In the genomic region with DNA sequence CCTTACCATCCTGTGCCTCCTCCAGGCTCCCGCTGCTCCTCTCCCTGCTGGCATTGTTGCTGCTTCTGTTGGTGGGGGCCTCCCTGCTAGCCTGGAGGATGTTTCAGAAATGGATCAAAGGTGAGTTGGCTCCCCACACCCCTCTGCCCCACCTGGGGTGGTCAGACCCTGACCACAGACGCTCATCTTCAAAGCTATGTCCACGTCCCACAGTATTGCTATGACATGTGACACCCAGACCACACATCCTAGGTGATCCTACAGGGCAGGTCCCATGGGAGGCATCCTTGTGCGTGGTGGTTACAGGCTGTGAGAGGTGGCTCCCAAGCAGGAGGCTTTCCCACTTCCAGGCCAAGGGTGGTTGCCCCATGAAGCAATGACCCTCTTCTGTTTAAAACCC, we compare ENCODE assay signal across 17 cellular contexts. TPM values are rescaled to one million over a fixed set of nuclear protein-coding genes. Genes with fewer than 3 reads are reported as not detected.
"Had no signal": no experiment of that assay in that cellular context is flagged by ENCODE, and none has a peak within 500 bp of the region (broad histone marks: within the 10 kb centered on the region; RNA-seq: fewer than 3 reads in every experiment).

No MANE protein-coding gene starts in this region.

- DNase-seq: activated effector memory CD4-positive, alpha-beta T cell treated with anti-CD3 and anti-CD28 coated beads, Interleukin-2, amount 50 U/mL, for 16 hours; activated T-cell treated with anti-CD3 and anti-CD28 coated beads, Interleukin-2, amount 50 U/mL, for 24 hours; hypothalamus; kidney glomerular epithelial cell; mesendoderm; right lobe of liver had no signal

- H3K4me3 Mint-ChIP-seq: activated T-cell treated with anti-CD3 and anti-CD28 coated beads, Interleukin-2, amount 50 U/mL, for 24 hours had no signal

- H3K36me3 ChIP-seq: esophagus muscularis mucosa, right lobe of liver, thoracic aorta had no signal

- H3K27ac ChIP-seq: esophagus muscularis mucosa, thoracic aorta had no signal

- H3K4me3 ChIP-seq: esophagus muscularis mucosa, right lobe of liver, smooth muscle cell, thoracic aorta had no signal

- ATAC-seq: activated naive CD4-positive, alpha-beta T cell treated with anti-CD3 and anti-CD28 coated beads, Interleukin-2, amount 50 U/mL, for 72 hours; right lobe of liver had no signal

- H3K27ac Mint-ChIP-seq: activated naive CD4-positive, alpha-beta T cell treated with anti-CD3 and anti-CD28 coated beads, Interleukin-2, amount 50 U/mL, for 72 hours; T-helper 2 cell treated with Interferon-gamma antibody and Interleukin-4, amounts not matched to agents 5 μg/mL and 100 μg/mL, for 36 hours had no signal

- H3K9me3 ChIP-seq: right lobe of liver, thoracic aorta had no signal

- H3K27me3 ChIP-seq: right lobe of liver had no signal

- H3K4me1 ChIP-seq: esophagus muscularis mucosa had no signal

- H3K27me3 Mint-ChIP-seq: activated T-cell treated with anti-CD3 and anti-CD28 coated beads, Interleukin-2, amount 50 U/mL, for 24 hours had no signal

RNA-seq across cellular contexts. Expression of a gene that starts 11.0 kb away (rescaled TPM):
- total RNA-seq: glomerular endothelial cell, osteocyte, pulmonary artery endothelial cell, smooth muscle cell had no signal
- polyA plus RNA-seq: smooth muscle cell had no signal

RNA-seq across cellular contexts. Expression of a gene that starts 45.5 kb away (rescaled TPM):
- total RNA-seq: pulmonary artery endothelial cell had no signal

RNA-seq across cellular contexts. Expression of a gene that starts 53.9 kb away (rescaled TPM):
- total RNA-seq: activated naive CD4-positive, alpha-beta T cell treated with anti-CD3 and anti-CD28 coated beads, Interleukin-2, amount 50 U/mL, for 72 hours; cardiac septum; glomerular endothelial cell; osteocyte; pulmonary artery endothelial cell; smooth muscle cell; urinary bladder had no signal
- polyA plus RNA-seq: neural cell, smooth muscle cell had no signal
